In genomic region chr1:227343201-227343600, GRCh38 we compare ENCODE assay signal across 2 cellular contexts.
TF ChIP-seq lines count a peak whose summit lies in the region.

No MANE protein-coding gene starts in this region.

TF ChIP-seq in SK-N-SH treated with all-trans-retinoic acid at 6 μM for 48 hours, 23 proteins besides CTCF, POLR2A, EP300 and RAD21 (continued from another document):
- TF ChIP-seq CREB5 (CRISPR knock-in tag; IDR thresholded peaks at IDR 0.05; ENCODE audit: low read depth) (no peak), ZNF565 (CRISPR knock-in tag; conservative IDR thresholded peaks at IDR 0.05; ENCODE audit: low read depth) (no peak), TSHZ2 (CRISPR knock-in tag; IDR thresholded peaks at IDR 0.05) (no peak), OSR1 (CRISPR knock-in tag; IDR thresholded peaks at IDR 0.05) (no peak), TOX (CRISPR knock-in tag; IDR thresholded peaks at IDR 0.05; ENCODE audit: borderline replicate concordance) (no peak), PPARA (CRISPR knock-in tag; IDR thresholded peaks at IDR 0.05; ENCODE audit: borderline replicate concordance) (no peak), TCF4 (CRISPR knock-in tag; IDR thresholded peaks at IDR 0.05; ENCODE audit: borderline replicate concordance) (no peak)
- TF ChIP-seq, protein P1, sequence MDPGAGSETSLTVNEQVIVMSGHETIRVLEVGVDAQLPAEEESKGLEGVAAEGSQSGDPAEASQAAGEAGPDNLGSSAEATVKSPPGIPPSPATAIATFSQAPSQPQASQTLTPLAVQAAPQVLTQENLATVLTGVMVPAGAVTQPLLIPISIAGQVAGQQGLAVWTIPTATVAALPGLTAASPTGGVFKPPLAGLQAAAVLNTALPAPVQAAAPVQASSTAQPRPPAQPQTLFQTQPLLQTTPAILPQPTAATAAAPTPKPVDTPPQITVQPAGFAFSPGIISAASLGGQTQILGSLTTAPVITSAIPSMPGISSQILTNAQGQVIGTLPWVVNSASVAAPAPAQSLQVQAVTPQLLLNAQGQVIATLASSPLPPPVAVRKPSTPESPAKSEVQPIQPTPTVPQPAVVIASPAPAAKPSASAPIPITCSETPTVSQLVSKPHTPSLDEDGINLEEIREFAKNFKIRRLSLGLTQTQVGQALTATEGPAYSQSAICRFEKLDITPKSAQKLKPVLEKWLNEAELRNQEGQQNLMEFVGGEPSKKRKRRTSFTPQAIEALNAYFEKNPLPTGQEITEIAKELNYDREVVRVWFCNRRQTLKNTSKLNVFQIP (CRISPR knock-in tag; IDR thresholded peaks at IDR 0.05; ENCODE audit: borderline replicate concordance, low read depth), result no peak

TF ChIP-seq in SK-N-SH, 30 proteins besides CTCF, POLR2A, EP300 and RAD21 (continued from another document):
- TF ChIP-seq MXI1 (IDR thresholded peaks at IDR 0.05; ENCODE audit: low read depth, low read length), result no peak
- TF ChIP-seq IRF3 (IDR thresholded peaks at IDR 0.05; ENCODE audit: low read depth, low read length), result no peak
- no peak for TF ChIP-seq MEF2A (IDR thresholded peaks at IDR 0.05; ENCODE audit: borderline replicate concordance, low read depth)
- no peak for TF ChIP-seq RCOR1 (IDR thresholded peaks at IDR 0.05; ENCODE audit: low read length)
- TF ChIP-seq RFX5 (IDR thresholded peaks at IDR 0.05; ENCODE audit: low read length), result no peak
- TF ChIP-seq RXRA (IDR thresholded peaks at IDR 0.05; ENCODE audit: borderline replicate concordance, low read depth), result no peak
- no peak for TF ChIP-seq NFIC (IDR thresholded peaks at IDR 0.05; ENCODE audit: borderline replicate concordance)
- TF ChIP-seq NRF1 (IDR thresholded peaks at IDR 0.05; ENCODE audit: low read depth, low read length), result no peak
- TF ChIP-seq JUND (IDR thresholded peaks at IDR 0.05), result no peak
- TF ChIP-seq GABPA (IDR thresholded peaks at IDR 0.05; ENCODE audit: low read depth), result no peak
- no peak for TF ChIP-seq FOXJ3 (CRISPR knock-in tag; IDR thresholded peaks at IDR 0.05)
- TF ChIP-seq, protein P2, sequence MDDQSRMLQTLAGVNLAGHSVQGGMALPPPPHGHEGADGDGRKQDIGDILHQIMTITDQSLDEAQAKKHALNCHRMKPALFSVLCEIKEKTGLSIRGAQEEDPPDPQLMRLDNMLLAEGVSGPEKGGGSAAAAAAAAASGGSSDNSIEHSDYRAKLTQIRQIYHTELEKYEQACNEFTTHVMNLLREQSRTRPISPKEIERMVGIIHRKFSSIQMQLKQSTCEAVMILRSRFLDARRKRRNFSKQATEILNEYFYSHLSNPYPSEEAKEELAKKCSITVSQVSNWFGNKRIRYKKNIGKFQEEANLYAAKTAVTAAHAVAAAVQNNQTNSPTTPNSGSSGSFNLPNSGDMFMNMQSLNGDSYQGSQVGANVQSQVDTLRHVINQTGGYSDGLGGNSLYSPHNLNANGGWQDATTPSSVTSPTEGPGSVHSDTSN (IDR thresholded peaks at IDR 0.05), result no peak
- TF ChIP-seq, protein P3, sequence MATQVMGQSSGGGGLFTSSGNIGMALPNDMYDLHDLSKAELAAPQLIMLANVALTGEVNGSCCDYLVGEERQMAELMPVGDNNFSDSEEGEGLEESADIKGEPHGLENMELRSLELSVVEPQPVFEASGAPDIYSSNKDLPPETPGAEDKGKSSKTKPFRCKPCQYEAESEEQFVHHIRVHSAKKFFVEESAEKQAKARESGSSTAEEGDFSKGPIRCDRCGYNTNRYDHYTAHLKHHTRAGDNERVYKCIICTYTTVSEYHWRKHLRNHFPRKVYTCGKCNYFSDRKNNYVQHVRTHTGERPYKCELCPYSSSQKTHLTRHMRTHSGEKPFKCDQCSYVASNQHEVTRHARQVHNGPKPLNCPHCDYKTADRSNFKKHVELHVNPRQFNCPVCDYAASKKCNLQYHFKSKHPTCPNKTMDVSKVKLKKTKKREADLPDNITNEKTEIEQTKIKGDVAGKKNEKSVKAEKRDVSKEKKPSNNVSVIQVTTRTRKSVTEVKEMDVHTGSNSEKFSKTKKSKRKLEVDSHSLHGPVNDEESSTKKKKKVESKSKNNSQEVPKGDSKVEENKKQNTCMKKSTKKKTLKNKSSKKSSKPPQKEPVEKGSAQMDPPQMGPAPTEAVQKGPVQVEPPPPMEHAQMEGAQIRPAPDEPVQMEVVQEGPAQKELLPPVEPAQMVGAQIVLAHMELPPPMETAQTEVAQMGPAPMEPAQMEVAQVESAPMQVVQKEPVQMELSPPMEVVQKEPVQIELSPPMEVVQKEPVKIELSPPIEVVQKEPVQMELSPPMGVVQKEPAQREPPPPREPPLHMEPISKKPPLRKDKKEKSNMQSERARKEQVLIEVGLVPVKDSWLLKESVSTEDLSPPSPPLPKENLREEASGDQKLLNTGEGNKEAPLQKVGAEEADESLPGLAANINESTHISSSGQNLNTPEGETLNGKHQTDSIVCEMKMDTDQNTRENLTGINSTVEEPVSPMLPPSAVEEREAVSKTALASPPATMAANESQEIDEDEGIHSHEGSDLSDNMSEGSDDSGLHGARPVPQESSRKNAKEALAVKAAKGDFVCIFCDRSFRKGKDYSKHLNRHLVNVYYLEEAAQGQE (IDR thresholded peaks at IDR 0.05; ENCODE audit: low read depth, low read length), result no peak
